1 cellular context compared by ENCODE assay signal in the genomic region with DNA sequence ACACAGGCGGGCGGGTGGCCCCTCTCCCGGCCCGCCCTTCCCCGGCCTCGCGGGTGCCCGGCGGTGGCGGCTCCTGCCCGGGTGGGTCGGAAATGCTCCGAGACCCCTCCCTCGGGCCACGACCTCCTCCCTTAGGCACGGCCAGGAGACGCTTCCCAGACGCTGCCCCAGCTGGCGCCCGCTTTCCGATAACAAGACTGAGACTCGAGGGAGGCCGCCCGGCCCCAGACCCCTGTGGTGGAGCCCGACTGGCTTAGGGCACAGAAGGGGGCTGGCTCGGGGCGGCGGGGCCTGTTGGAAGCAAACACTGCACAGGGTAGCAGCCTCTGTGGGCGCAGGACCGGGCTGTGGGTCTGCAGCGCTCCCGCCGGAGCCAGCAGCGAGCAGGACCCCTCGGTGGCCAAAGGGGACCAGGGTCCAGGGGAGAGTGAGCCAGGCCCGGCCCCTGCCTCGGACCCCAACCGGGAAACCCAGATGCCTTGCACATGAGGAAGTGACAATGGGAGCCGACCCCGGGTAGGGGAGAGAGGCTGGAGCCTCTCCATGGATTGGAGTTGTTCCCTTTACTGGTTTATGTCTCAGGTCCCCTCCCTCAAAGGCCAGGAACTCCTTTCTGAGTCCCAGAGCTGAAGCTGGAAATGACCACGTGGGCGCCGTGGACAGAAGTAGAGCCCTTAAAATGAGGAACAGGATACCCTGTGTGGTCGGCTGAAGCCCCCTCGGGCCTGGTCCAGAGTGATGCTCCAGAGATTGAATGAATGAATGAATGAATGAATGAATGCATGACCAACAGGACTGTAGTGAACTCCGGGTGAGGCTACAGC.
TF ChIP-seq lines count a peak whose summit lies in the region.

No MANE protein-coding gene starts in this region.

TF ChIP-seq in HepG2, 621 proteins besides CTCF, POLR2A, EP300 and RAD21 (continued from another document and continues in another):
- TF ChIP-seq, protein P1, sequence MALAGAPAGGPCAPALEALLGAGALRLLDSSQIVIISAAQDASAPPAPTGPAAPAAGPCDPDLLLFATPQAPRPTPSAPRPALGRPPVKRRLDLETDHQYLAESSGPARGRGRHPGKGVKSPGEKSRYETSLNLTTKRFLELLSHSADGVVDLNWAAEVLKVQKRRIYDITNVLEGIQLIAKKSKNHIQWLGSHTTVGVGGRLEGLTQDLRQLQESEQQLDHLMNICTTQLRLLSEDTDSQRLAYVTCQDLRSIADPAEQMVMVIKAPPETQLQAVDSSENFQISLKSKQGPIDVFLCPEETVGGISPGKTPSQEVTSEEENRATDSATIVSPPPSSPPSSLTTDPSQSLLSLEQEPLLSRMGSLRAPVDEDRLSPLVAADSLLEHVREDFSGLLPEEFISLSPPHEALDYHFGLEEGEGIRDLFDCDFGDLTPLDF (CRISPR knock-in tag; IDR thresholded peaks at IDR 0.05), result no peak
- no peak for TF ChIP-seq ZNF550 (CRISPR knock-in tag; IDR thresholded peaks at IDR 0.05; ENCODE audit: borderline replicate concordance)
- TF ChIP-seq ADNP (CRISPR knock-in tag; IDR thresholded peaks at IDR 0.05), result no peak
- TF ChIP-seq, protein P2, sequence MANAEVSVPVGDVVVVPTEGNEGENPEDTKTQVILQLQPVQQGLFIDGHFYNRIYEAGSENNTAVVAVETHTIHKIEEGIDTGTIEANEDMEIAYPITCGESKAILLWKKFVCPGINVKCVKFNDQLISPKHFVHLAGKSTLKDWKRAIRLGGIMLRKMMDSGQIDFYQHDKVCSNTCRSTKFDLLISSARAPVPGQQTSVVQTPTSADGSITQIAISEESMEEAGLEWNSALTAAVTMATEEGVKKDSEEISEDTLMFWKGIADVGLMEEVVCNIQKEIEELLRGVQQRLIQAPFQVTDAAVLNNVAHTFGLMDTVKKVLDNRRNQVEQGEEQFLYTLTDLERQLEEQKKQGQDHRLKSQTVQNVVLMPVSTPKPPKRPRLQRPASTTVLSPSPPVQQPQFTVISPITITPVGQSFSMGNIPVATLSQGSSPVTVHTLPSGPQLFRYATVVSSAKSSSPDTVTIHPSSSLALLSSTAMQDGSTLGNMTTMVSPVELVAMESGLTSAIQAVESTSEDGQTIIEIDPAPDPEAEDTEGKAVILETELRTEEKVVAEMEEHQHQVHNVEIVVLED (CRISPR knock-in tag; IDR thresholded peaks at IDR 0.05; ENCODE audit: borderline replicate concordance), result no peak
- no peak for TF ChIP-seq PCBP1 (IDR thresholded peaks at IDR 0.05; ENCODE audit: borderline replicate concordance, low read depth, low read length)
- TF ChIP-seq ZSCAN31 (CRISPR knock-in tag; IDR thresholded peaks at IDR 0.05; ENCODE audit: low read depth), result no peak
- no peak for TF ChIP-seq ZNF737 (CRISPR knock-in tag; IDR thresholded peaks at IDR 0.05; ENCODE audit: borderline replicate concordance)
- TF ChIP-seq ZNF343 (CRISPR knock-in tag; IDR thresholded peaks at IDR 0.05), result no peak
- TF ChIP-seq, protein P3, sequence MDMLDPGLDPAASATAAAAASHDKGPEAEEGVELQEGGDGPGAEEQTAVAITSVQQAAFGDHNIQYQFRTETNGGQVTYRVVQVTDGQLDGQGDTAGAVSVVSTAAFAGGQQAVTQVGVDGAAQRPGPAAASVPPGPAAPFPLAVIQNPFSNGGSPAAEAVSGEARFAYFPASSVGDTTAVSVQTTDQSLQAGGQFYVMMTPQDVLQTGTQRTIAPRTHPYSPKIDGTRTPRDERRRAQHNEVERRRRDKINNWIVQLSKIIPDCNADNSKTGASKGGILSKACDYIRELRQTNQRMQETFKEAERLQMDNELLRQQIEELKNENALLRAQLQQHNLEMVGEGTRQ (IDR thresholded peaks at IDR 0.05; ENCODE audit: low read depth, low read length), result no peak
- TF ChIP-seq, protein P3 (CRISPR knock-in tag; IDR thresholded peaks at IDR 0.05; ENCODE audit: borderline replicate concordance), result no peak
- TF ChIP-seq ZNF282 (IDR thresholded peaks at IDR 0.05; ENCODE audit: partially characterized antibody), result no peak
- 0 out of 2 replicates have a peak, but pooled peaks have one; percentile 30 for TF ChIP-seq ZNF564 (CRISPR knock-in tag; IDR thresholded peaks at IDR 0.05)
- no peak for TF ChIP-seq DR1 (CRISPR knock-in tag; IDR thresholded peaks at IDR 0.05)
- TF ChIP-seq ZNF232 (CRISPR knock-in tag; IDR thresholded peaks at IDR 0.05; ENCODE audit: borderline replicate concordance), result no peak
- 0 out of 2 replicates have a peak, but pooled peaks have one; percentile 35 for TF ChIP-seq RXRA (CRISPR knock-in tag; IDR thresholded peaks at IDR 0.05)
- no peak for TF ChIP-seq MEIS2 (CRISPR knock-in tag; IDR thresholded peaks at IDR 0.05)
- no peak for TF ChIP-seq FOXJ3 (CRISPR knock-in tag; IDR thresholded peaks at IDR 0.05; ENCODE audit: borderline replicate concordance)
- TF ChIP-seq, protein P4, sequence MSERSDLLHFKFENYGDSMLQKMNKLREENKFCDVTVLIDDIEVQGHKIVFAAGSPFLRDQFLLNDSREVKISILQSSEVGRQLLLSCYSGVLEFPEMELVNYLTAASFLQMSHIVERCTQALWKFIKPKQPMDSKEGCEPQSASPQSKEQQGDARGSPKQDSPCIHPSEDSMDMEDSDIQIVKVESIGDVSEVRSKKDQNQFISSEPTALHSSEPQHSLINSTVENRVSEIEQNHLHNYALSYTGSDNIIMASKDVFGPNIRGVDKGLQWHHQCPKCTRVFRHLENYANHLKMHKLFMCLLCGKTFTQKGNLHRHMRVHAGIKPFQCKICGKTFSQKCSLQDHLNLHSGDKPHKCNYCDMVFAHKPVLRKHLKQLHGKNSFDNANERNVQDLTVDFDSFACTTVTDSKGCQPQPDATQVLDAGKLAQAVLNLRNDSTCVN (CRISPR knock-in tag; IDR thresholded peaks at IDR 0.05; ENCODE audit: borderline replicate concordance), result no peak
- TF ChIP-seq ZBTB42 (CRISPR knock-in tag; IDR thresholded peaks at IDR 0.05), result 0 out of 2 replicates have a peak, but pooled peaks have one; percentile 48
- TF ChIP-seq, protein P5, sequence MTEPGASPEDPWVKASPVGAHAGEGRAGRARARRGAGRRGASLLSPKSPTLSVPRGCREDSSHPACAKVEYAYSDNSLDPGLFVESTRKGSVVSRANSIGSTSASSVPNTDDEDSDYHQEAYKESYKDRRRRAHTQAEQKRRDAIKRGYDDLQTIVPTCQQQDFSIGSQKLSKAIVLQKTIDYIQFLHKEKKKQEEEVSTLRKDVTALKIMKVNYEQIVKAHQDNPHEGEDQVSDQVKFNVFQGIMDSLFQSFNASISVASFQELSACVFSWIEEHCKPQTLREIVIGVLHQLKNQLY (CRISPR knock-in tag; IDR thresholded peaks at IDR 0.05), result no peak
- TF ChIP-seq, protein P6, sequence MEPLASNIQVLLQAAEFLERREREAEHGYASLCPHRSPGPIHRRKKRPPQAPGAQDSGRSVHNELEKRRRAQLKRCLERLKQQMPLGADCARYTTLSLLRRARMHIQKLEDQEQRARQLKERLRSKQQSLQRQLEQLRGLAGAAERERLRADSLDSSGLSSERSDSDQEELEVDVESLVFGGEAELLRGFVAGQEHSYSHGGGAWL (CRISPR knock-in tag; IDR thresholded peaks at IDR 0.05), result peak; percentile 76
- TF ChIP-seq ZNF670 (CRISPR knock-in tag; IDR thresholded peaks at IDR 0.05; ENCODE audit: borderline replicate concordance), result no peak
- TF ChIP-seq HDAC1 (CRISPR knock-in tag; IDR thresholded peaks at IDR 0.05), result no peak
- TF ChIP-seq, protein P7, sequence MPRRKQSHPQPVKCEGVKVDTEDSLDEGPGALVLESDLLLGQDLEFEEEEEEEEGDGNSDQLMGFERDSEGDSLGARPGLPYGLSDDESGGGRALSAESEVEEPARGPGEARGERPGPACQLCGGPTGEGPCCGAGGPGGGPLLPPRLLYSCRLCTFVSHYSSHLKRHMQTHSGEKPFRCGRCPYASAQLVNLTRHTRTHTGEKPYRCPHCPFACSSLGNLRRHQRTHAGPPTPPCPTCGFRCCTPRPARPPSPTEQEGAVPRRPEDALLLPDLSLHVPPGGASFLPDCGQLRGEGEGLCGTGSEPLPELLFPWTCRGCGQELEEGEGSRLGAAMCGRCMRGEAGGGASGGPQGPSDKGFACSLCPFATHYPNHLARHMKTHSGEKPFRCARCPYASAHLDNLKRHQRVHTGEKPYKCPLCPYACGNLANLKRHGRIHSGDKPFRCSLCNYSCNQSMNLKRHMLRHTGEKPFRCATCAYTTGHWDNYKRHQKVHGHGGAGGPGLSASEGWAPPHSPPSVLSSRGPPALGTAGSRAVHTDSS (CRISPR knock-in tag; conservative IDR thresholded peaks at IDR 0.05), result no peak
- no peak for TF ChIP-seq ZKSCAN1 (IDR thresholded peaks at IDR 0.05; ENCODE audit: low read length)
- TF ChIP-seq KAT8 (CRISPR knock-in tag; IDR thresholded peaks at IDR 0.05), result no peak
- TF ChIP-seq JUND (CRISPR knock-in tag; IDR thresholded peaks at IDR 0.05), result no peak
- TF ChIP-seq ZNF251 (CRISPR knock-in tag; IDR thresholded peaks at IDR 0.05), result no peak
- TF ChIP-seq ZMYM2 (CRISPR knock-in tag; IDR thresholded peaks at IDR 0.05), result no peak
- TF ChIP-seq ZNF563 (CRISPR knock-in tag; IDR thresholded peaks at IDR 0.05), result peak; percentile 23; the same call in 1 of the 2 replicates
- no peak for TF ChIP-seq RFXAP (CRISPR knock-in tag; IDR thresholded peaks at IDR 0.05; ENCODE audit: borderline replicate concordance)
- TF ChIP-seq ZNF24 (IDR thresholded peaks at IDR 0.05), result peak; percentile 77
- TF ChIP-seq, protein P8, sequence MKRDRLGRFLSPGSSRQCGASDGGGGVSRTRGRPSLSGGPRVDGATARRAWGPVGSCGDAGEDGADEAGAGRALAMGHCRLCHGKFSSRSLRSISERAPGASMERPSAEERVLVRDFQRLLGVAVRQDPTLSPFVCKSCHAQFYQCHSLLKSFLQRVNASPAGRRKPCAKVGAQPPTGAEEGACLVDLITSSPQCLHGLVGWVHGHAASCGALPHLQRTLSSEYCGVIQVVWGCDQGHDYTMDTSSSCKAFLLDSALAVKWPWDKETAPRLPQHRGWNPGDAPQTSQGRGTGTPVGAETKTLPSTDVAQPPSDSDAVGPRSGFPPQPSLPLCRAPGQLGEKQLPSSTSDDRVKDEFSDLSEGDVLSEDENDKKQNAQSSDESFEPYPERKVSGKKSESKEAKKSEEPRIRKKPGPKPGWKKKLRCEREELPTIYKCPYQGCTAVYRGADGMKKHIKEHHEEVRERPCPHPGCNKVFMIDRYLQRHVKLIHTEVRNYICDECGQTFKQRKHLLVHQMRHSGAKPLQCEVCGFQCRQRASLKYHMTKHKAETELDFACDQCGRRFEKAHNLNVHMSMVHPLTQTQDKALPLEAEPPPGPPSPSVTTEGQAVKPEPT (CRISPR knock-in tag; IDR thresholded peaks at IDR 0.05; ENCODE audit: low read depth), result no peak
- TF ChIP-seq POLR2AphosphoS2 (IDR thresholded peaks at IDR 0.05; ENCODE audit: low read depth, low read length), result no peak
- TF ChIP-seq CENPX (CRISPR knock-in tag; IDR thresholded peaks at IDR 0.05), result no peak
- TF ChIP-seq ZFP1 (CRISPR knock-in tag; IDR thresholded peaks at IDR 0.05), result no peak
- no peak for TF ChIP-seq ZNF788 (CRISPR knock-in tag; IDR thresholded peaks at IDR 0.05; ENCODE audit: borderline replicate concordance)
- no peak for TF ChIP-seq ZFP36L2 (CRISPR knock-in tag; IDR thresholded peaks at IDR 0.05)
- TF ChIP-seq SALL1 (CRISPR knock-in tag; IDR thresholded peaks at IDR 0.05), result no peak
- TF ChIP-seq RBFOX2 (IDR thresholded peaks at IDR 0.05; ENCODE audit: low read depth, low read length), result 0 out of 2 replicates have a peak, but pooled peaks have one; percentile 16
- TF ChIP-seq TAF15 (IDR thresholded peaks at IDR 0.05; ENCODE audit: low read depth, low read length, poor library complexity, severe bottlenecking), result no peak
- no peak for TF ChIP-seq ZMYM4 (CRISPR knock-in tag; IDR thresholded peaks at IDR 0.05)
- no peak for TF ChIP-seq NFE2L1 (CRISPR knock-in tag; IDR thresholded peaks at IDR 0.05; ENCODE audit: borderline replicate concordance)
- TF ChIP-seq, protein P9, sequence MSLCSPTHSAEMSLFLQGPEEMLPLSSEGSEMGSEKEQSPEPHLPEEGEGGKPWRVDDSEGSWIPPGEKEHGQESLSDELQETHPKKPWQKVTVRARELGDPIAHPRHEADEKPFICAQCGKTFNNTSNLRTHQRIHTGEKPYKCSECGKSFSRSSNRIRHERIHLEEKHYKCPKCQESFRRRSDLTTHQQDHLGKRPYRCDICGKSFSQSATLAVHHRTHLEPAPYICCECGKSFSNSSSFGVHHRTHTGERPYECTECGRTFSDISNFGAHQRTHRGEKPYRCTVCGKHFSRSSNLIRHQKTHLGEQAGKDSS (CRISPR knock-in tag; IDR thresholded peaks at IDR 0.05; ENCODE audit: borderline replicate concordance, low read depth), result no peak
- TF ChIP-seq ZNF629 (CRISPR knock-in tag; conservative IDR thresholded peaks at IDR 0.05), result no peak
- TF ChIP-seq, protein P10, sequence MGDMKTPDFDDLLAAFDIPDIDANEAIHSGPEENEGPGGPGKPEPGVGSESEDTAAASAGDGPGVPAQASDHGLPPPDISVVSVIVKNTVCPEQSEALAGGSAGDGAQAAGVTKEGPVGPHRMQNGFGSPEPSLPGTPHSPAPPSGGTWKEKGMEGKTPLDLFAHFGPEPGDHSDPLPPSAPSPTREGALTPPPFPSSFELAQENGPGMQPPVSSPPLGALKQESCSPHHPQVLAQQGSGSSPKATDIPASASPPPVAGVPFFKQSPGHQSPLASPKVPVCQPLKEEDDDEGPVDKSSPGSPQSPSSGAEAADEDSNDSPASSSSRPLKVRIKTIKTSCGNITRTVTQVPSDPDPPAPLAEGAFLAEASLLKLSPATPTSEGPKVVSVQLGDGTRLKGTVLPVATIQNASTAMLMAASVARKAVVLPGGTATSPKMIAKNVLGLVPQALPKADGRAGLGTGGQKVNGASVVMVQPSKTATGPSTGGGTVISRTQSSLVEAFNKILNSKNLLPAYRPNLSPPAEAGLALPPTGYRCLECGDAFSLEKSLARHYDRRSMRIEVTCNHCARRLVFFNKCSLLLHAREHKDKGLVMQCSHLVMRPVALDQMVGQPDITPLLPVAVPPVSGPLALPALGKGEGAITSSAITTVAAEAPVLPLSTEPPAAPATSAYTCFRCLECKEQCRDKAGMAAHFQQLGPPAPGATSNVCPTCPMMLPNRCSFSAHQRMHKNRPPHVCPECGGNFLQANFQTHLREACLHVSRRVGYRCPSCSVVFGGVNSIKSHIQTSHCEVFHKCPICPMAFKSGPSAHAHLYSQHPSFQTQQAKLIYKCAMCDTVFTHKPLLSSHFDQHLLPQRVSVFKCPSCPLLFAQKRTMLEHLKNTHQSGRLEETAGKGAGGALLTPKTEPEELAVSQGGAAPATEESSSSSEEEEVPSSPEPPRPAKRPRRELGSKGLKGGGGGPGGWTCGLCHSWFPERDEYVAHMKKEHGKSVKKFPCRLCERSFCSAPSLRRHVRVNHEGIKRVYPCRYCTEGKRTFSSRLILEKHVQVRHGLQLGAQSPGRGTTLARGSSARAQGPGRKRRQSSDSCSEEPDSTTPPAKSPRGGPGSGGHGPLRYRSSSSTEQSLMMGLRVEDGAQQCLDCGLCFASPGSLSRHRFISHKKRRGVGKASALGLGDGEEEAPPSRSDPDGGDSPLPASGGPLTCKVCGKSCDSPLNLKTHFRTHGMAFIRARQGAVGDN (CRISPR knock-in tag; IDR thresholded peaks at IDR 0.05), result peak; percentile 65
- 0 out of 2 replicates have a peak, but pooled peaks have one; percentile 40 for TF ChIP-seq ZNF782 (CRISPR knock-in tag; IDR thresholded peaks at IDR 0.05; ENCODE audit: borderline replicate concordance)
- TF ChIP-seq JDP2 (CRISPR knock-in tag; IDR thresholded peaks at IDR 0.05; ENCODE audit: borderline replicate concordance), result no peak
- TF ChIP-seq MAZ (IDR thresholded peaks at IDR 0.05; ENCODE audit: borderline replicate concordance, low read depth, low read length), result no peak
- no peak for TF ChIP-seq MAZ (CRISPR knock-in tag; IDR thresholded peaks at IDR 0.05; ENCODE audit: low read depth)
